10 cellular contexts compared by ENCODE assay signal in genomic region chr12:4215862-4216541, GRCh38. TPM values are rescaled to one million over a fixed set of nuclear protein-coding genes. Genes with fewer than 3 reads are reported as not detected.
DNase-seq lines count a peak whose midpoint lies in the region; ATAC-seq and TF ChIP-seq lines count a peak whose summit lies in the region.
"Had no signal": no experiment of that assay in that cellular context is flagged by ENCODE, and none has a peak within 500 bp of the region (broad histone marks: within the 10 kb centered on the region; RNA-seq: fewer than 3 reads in every experiment).

No MANE protein-coding gene starts in this region.

- no peak overlapping the region for H3K9ac ChIP-seq in BLaER1

- H3K4me3 ChIP-seq in BLaER1 = no peak overlapping the region
- no peak overlapping the region for H3K4me3 ChIP-seq in OCI-LY7 (ENCODE audit: low read depth, low read length, poor library complexity, severe bottlenecking)

- ATAC-seq in GM18868 (IDR thresholded peaks at IDR 0.05; ENCODE audit: unreplicated experiment) (peak; percentile 59), HG02884 (IDR thresholded peaks at IDR 0.05; ENCODE audit: unreplicated experiment) (peak; percentile 74), T-helper 17 cell (peak; percentile 7), omental fat pad (ENCODE audit: low FRiP score) (no peak)

- H3K36me3 ChIP-seq in BLaER1 (no peaks in the 10 kb centered on the region), OCI-LY7 (ENCODE audit: insufficient read depth, low read length) (no peaks in the 10 kb centered on the region)

- H3K4me2 ChIP-seq in BLaER1 = peak overlapping the region; percentile 89
- H3K4me2 ChIP-seq in OCI-LY7 (ENCODE audit: low read length) = no peak overlapping the region; the same call in 1 of the 2 replicates

- H4K20me1 ChIP-seq in BLaER1 (no peaks in the 10 kb centered on the region), OCI-LY7 (ENCODE audit: insufficient read depth, low read length) (no peaks in the 10 kb centered on the region)

- peak overlapping the region; percentile 77 for H3K4me3 Mint-ChIP-seq in T-helper 17 cell

- DNase-seq in T-helper 17 cell (no peak), omental fat pad (ENCODE audit: low spot score) (no peak), NCI-H524 (lab: John Stamatoyannopoulos, UW) (no peak), COLO668 (lab: John Stamatoyannopoulos, UW; ENCODE audit: unreplicated experiment) (no peak), OCI-LY7 (ENCODE audit: low spot score) (no peak)
- DNase-seq: activated CD4-positive, CD25-positive, alpha-beta regulatory T cell; IMR-90 had no signal

- POLR2A ChIA-PET in OCI-LY7 (lab: Charles Lee) = interaction anchor here (0.5 to 1.7 kb wide), 2 partner anchors 12 to 143 kb away, joined by 4 to 9 read pairs; no protein-coding TSS in a partner anchor

- H3K4me1 Mint-ChIP-seq in T-helper 17 cell = peaks cover 17% of the 10 kb centered on the region

- H3K9me3 ChIP-seq in BLaER1 = peaks cover 5% of the 10 kb centered on the region; the same call in 1 of the 2 replicates
- no peaks in the 10 kb centered on the region for H3K9me3 ChIP-seq in T-helper 17 cell (ENCODE audit: control insufficient read depth, low read length, poor library complexity, severe bottlenecking)
- no peaks in the 10 kb centered on the region for H3K9me3 ChIP-seq in OCI-LY7 (ENCODE audit: low read length)

- no peak for TF ChIP-seq CTCF in omental fat pad (IDR thresholded peaks at IDR 0.05)
- TF ChIP-seq CTCF in OCI-LY7 (conservative IDR thresholded peaks at IDR 0.05; ENCODE audit: low read length) = no peak

- peaks cover 35% of the 10 kb centered on the region for H3K4me1 ChIP-seq in BLaER1
- H3K4me1 ChIP-seq in OCI-LY7 (ENCODE audit: insufficient read depth, low read length, poor library complexity, severe bottlenecking) = peaks cover 5% of the 10 kb centered on the region

- CTCF ChIA-PET in OCI-LY7 (lab: Charles Lee; ENCODE audit: unreplicated experiment) = no interaction called here

- no TSS peak for BruUV-seq in OCI-LY7 (replicated peaks; lab: Mats Ljungman, UMichigan)

- peak overlapping the region; percentile 81 for H3K27ac Mint-ChIP-seq in T-helper 17 cell

- no peaks in the 10 kb centered on the region for H3K36me3 Mint-ChIP-seq in T-helper 17 cell (ENCODE audit: low read depth)

- H3K27ac ChIP-seq in BLaER1 (peak overlapping the region; percentile 47), OCI-LY7 (ENCODE audit: low read depth, low read length, poor library complexity, severe bottlenecking) (no peak overlapping the region)

- no peaks in the 10 kb centered on the region for H3K27me3 ChIP-seq in BLaER1

- intact Hi-C loops in OCI-LY7 (cut with micrococcal nuclease; ENCODE audit: unreplicated experiment) = no loop called here

- no peaks in the 10 kb centered on the region for H3K9me2 ChIP-seq in OCI-LY7 (ENCODE audit: insufficient read depth, low read length)

- peaks cover 15% of the 10 kb centered on the region for H3K27me3 Mint-ChIP-seq in T-helper 17 cell

- no peaks in the 10 kb centered on the region for H3K79me2 ChIP-seq in OCI-LY7 (ENCODE audit: insufficient read depth, low read depth, low read length)

- no peak overlapping the region for H2AFZ ChIP-seq in OCI-LY7 (ENCODE audit: low read length)

RNA-seq across cellular contexts. Expression of gene CCND2, which starts 57.6 kb away (rescaled TPM):
- total RNA-seq in T-helper 17 cell (100 to 1,000 TPM; 197 to 225 TPM), omental fat pad (100 to 1,000 TPM in 2 of 4 donors, 10 to 100 TPM in 2; 73.3 to 116 (median 92.6) TPM), OCI-LY7 (2022) (not detected in 2 replicates)
- not detected in 2 replicates for total RNA-seq in OCI-LY7 (2014; rRNA removed; shearing (Covaris generic))

Comparison
In these comparisons a context has a peak if more than half of its experiments do, and no peak if none do; other contexts are left out.
1. RNA of gene CCND2, which starts 57.6 kb away (total RNA-seq): 197 to 225 TPM in T-helper 17 cell and 73.3 to 116 TPM in omental fat pad; not detected in OCI-LY7; every median in the first group is over 10 times any median in the second.